In the genomic region with DNA sequence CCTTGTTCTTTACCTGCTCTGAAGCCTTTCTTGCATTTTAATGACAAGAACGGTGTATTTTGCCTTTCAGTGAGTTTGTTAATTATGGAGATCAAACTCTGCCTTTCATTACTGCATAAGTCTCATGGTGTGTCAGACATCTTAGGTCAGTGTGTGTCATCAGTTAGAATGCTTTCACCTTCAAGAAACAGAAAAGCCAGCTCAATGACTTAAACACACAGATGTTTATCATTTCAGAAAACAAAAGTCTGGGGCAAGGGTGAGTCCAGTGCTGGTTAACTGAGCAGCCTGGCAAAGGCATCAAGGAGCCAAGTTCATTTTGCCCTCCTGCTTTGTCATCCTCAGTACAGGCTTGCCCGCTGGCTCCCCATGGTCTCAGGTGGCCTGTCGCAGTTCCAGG, we compare ENCODE assay signal across 1 cellular context.
TF ChIP-seq lines count a peak whose summit lies in the region.

No MANE protein-coding gene starts in this region.

TF ChIP-seq in SK-N-SH, 30 proteins besides CTCF, POLR2A, EP300 and RAD21 (continued from another document):
- TF ChIP-seq POLR2AphosphoS5 (IDR thresholded peaks at IDR 0.05; ENCODE audit: low read depth, low read length) (0 out of 2 replicates have a peak, but pooled peaks have one; percentile 20), MXI1 (IDR thresholded peaks at IDR 0.05; ENCODE audit: low read depth, low read length) (no peak), RFX5 (IDR thresholded peaks at IDR 0.05; ENCODE audit: low read length) (no peak), SMC3 (IDR thresholded peaks at IDR 0.05; ENCODE audit: low read depth, low read length) (no peak), SIN3A (IDR thresholded peaks at IDR 0.05; ENCODE audit: borderline replicate concordance, low read depth, low read length) (peak; percentile 39; the same call in 1 of the 2 replicates), FOSL2 (IDR thresholded peaks at IDR 0.05; ENCODE audit: borderline replicate concordance, low read depth) (peak; percentile 70), JUND (IDR thresholded peaks at IDR 0.05) (peak; percentile 41; the same call in 1 of the 2 replicates), TAF1 (IDR thresholded peaks at IDR 0.05; ENCODE audit: borderline replicate concordance, low read depth, low read length) (no peak), EZH2phosphoT487 (IDR thresholded peaks at IDR 0.05; ENCODE audit: borderline replicate concordance, low read depth) (no peak), FOXJ3 (CRISPR knock-in tag; IDR thresholded peaks at IDR 0.05) (no peak), RCOR1 (IDR thresholded peaks at IDR 0.05; ENCODE audit: low read length) (no peak), MEF2A (IDR thresholded peaks at IDR 0.05; ENCODE audit: borderline replicate concordance, low read depth) (peak; percentile 5; the same call in 1 of the 2 replicates), GABPA (IDR thresholded peaks at IDR 0.05; ENCODE audit: low read depth) (no peak)
- TF ChIP-seq, protein P1, sequence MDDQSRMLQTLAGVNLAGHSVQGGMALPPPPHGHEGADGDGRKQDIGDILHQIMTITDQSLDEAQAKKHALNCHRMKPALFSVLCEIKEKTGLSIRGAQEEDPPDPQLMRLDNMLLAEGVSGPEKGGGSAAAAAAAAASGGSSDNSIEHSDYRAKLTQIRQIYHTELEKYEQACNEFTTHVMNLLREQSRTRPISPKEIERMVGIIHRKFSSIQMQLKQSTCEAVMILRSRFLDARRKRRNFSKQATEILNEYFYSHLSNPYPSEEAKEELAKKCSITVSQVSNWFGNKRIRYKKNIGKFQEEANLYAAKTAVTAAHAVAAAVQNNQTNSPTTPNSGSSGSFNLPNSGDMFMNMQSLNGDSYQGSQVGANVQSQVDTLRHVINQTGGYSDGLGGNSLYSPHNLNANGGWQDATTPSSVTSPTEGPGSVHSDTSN (IDR thresholded peaks at IDR 0.05) = peak; percentile 56; the same call in 1 of the 2 replicates
- TF ChIP-seq, protein P2, sequence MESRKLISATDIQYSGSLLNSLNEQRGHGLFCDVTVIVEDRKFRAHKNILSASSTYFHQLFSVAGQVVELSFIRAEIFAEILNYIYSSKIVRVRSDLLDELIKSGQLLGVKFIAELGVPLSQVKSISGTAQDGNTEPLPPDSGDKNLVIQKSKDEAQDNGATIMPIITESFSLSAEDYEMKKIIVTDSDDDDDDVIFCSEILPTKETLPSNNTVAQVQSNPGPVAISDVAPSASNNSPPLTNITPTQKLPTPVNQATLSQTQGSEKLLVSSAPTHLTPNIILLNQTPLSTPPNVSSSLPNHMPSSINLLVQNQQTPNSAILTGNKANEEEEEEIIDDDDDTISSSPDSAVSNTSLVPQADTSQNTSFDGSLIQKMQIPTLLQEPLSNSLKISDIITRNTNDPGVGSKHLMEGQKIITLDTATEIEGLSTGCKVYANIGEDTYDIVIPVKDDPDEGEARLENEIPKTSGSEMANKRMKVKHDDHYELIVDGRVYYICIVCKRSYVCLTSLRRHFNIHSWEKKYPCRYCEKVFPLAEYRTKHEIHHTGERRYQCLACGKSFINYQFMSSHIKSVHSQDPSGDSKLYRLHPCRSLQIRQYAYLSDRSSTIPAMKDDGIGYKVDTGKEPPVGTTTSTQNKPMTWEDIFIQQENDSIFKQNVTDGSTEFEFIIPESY (IDR thresholded peaks at IDR 0.05; ENCODE audit: borderline replicate concordance, low read depth) = no peak
- TF ChIP-seq, protein P3, sequence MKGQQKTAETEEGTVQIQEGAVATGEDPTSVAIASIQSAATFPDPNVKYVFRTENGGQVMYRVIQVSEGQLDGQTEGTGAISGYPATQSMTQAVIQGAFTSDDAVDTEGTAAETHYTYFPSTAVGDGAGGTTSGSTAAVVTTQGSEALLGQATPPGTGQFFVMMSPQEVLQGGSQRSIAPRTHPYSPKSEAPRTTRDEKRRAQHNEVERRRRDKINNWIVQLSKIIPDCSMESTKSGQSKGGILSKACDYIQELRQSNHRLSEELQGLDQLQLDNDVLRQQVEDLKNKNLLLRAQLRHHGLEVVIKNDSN (IDR thresholded peaks at IDR 0.05; ENCODE audit: borderline replicate concordance, low read depth) = no peak
- TF ChIP-seq, protein P4, sequence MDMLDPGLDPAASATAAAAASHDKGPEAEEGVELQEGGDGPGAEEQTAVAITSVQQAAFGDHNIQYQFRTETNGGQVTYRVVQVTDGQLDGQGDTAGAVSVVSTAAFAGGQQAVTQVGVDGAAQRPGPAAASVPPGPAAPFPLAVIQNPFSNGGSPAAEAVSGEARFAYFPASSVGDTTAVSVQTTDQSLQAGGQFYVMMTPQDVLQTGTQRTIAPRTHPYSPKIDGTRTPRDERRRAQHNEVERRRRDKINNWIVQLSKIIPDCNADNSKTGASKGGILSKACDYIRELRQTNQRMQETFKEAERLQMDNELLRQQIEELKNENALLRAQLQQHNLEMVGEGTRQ (IDR thresholded peaks at IDR 0.05; ENCODE audit: borderline replicate concordance, low read depth, low read length) = no peak
- TF ChIP-seq, protein P5, sequence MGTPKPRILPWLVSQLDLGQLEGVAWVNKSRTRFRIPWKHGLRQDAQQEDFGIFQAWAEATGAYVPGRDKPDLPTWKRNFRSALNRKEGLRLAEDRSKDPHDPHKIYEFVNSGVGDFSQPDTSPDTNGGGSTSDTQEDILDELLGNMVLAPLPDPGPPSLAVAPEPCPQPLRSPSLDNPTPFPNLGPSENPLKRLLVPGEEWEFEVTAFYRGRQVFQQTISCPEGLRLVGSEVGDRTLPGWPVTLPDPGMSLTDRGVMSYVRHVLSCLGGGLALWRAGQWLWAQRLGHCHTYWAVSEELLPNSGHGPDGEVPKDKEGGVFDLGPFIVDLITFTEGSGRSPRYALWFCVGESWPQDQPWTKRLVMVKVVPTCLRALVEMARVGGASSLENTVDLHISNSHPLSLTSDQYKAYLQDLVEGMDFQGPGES (IDR thresholded peaks at IDR 0.05; ENCODE audit: low read depth, low read length) = no peak
TF ChIP-seq in SK-N-SH: peak in this region for 9.
